Comparison of ENCODE assay signal across 3 cellular contexts in the genomic region with DNA sequence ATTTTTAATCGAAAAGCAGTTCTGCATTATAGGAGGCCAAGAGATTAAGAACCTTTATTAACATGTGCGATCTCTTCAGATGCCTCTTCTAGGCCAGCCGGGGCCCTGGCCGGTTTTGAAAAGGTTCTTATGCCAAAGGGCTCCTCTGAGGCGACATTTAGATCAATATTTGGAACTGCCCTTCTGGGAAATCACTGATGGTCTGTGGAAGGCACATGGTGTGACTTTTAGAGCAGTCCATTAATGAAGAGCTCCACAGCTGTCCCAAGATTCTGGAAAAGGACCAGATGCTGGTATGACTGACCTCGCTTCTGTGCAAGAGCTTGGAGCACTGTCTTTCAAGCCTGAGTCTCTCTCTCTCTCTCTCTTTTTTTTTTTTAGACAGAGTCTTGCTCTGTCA.
TF ChIP-seq lines count a peak whose summit lies in the region.

No MANE protein-coding gene starts in this region.

TF ChIP-seq in A549, 52 proteins besides CTCF, POLR2A, EP300 and RAD21:
- no peak for TF ChIP-seq ZC3H11A (IDR thresholded peaks at IDR 0.05)
- no peak for TF ChIP-seq HOXA7 (CRISPR knock-in tag; IDR thresholded peaks at IDR 0.05)
- TF ChIP-seq NR3C1 (IDR thresholded peaks at IDR 0.05) = no peak
- TF ChIP-seq BHLHE40 (IDR thresholded peaks at IDR 0.05; ENCODE audit: low read depth, low read length) = no peak
- no peak for TF ChIP-seq RFX5 (IDR thresholded peaks at IDR 0.05)
- no peak for TF ChIP-seq EHMT2 (IDR thresholded peaks at IDR 0.05; ENCODE audit: low read depth)
- TF ChIP-seq POLR2AphosphoS2 (conservative IDR thresholded peaks at IDR 0.05; ENCODE audit: low read length) = no peak
- no peak for TF ChIP-seq ESRRA (IDR thresholded peaks at IDR 0.05; ENCODE audit: borderline replicate concordance, low read length)

TF ChIP-seq in IMR-90, 13 proteins besides CTCF, POLR2A, EP300 and RAD21:
- TF ChIP-seq RCOR1 (IDR thresholded peaks at IDR 0.05; ENCODE audit: insufficient replicate concordance, low read length) = no peak

TF ChIP-seq in endothelial cell of umbilical vein, 7 proteins besides CTCF, POLR2A, EP300 and RAD21:
- TF ChIP-seq JUN (IDR thresholded peaks at IDR 0.05; ENCODE audit: borderline replicate concordance, insufficient read depth, insufficient read length, low read depth) = no peak
- TF ChIP-seq POLR2AphosphoS5 (IDR thresholded peaks at IDR 0.05; ENCODE audit: insufficient read depth, low read depth, low read length) = no peak
- no peak for TF ChIP-seq FOS (IDR thresholded peaks at IDR 0.05; ENCODE audit: borderline replicate concordance, insufficient read depth, low read length)
- TF ChIP-seq MYC (IDR thresholded peaks at IDR 0.05; ENCODE audit: low read depth, low read length) = no peak
- TF ChIP-seq EZH2 (IDR thresholded peaks at IDR 0.05; ENCODE audit: borderline replicate concordance, low read depth, low read length, severe bottlenecking) = no peak
